In the genomic region with DNA sequence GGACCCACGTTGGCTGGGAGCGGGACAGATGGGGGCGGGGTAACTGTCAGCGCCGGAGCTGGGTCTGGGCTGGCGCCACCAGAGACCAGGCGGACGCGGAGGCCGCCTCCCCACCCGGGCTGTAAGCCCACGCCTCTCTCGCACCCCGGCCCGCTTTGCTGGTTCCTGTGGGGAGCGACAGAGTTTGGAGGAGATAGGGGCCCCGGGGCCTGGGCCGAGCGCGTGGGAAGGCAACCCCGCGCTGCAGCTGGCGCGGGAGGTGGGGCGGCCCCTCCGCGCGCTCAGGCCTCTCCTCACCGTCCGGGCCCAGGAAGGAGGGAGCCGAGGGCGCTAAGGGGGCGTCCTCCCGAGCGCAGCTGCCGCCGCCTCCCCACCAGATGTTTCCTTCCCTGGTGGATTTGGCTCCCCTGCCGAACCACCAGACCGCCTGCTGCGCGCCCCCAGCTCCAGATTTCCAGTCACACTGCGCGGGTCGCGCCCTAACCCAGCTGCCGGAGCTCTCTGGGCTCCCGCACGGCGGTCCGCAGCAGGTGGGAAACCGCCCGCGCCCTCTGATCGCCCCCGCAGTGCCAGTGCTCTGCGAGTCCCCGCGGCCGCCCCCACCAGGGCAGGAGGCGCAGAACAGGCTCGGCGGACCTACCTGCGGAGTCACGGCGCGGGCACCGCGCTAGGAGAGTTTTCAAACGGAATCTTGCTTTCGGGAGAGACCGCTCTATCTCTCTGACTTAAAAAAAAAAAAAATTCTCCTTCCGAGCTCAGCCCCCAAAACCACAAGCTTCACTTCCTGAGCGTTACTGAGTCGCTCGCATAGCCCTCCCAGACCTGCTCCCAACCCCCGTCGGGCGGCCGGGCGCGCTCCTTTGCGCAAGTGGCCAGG, we compare ENCODE assay signal across 8 cellular contexts. TPM values are rescaled to one million over a fixed set of nuclear protein-coding genes. Genes with fewer than 3 reads are reported as not detected.
DNase-seq lines count a peak whose midpoint lies in the region; ATAC-seq and TF ChIP-seq lines count a peak whose summit lies in the region.

No MANE protein-coding gene starts in this region.

- H3K27ac Mint-ChIP-seq in activated T-helper 17 cell treated with anti-CD3 and anti-CD28 coated beads, Interleukin-2, amount 50 U/mL, for 72 hours, result peak overlapping the region; percentile 98

- intact Hi-C loops in Panc1 (cut with micrococcal nuclease; ENCODE audit: unreplicated experiment) (no loop called here), heart left ventricle (cut with DNase I) (loop anchor here in 1 of 10 donors (10.0 kb wide), 1 partner anchor 339 kb away; no protein-coding TSS in a partner anchor)

- 1% methylated on average over 33 to 82 of the region's 82 CpGs for WGBS in heart left ventricle, 4 donors

- H3K4me1 ChIP-seq in Panc1 (ENCODE audit: control insufficient read depth, insufficient read depth, low read length) (peaks cover 2% of the 10 kb centered on the region; the same call in 1 of the 2 replicates), heart left ventricle (peaks cover 15 to 64% (median 54%) of the 10 kb centered on the region in 12 donors)

- H3K4me1 Mint-ChIP-seq in activated T-helper 17 cell treated with anti-CD3 and anti-CD28 coated beads, Interleukin-2, amount 50 U/mL, for 72 hours, result peaks cover 8% of the 10 kb centered on the region

- no peak for TF ChIP-seq POLR2A in heart left ventricle (IDR thresholded peaks at IDR 0.05)

- peak; percentile 52 for DNase-seq in Caki2 (ENCODE audit: low read depth)
- DNase-seq in Panc1 (ENCODE audit: low read depth, low spot score), result no peak
- peak in 4 of 5 donors; percentile 29 to 74 (median 40) for DNase-seq in heart left ventricle
- DNase-seq in skeletal muscle cell (ENCODE audit: low read depth), result no peak
- DNase-seq in cerebellar nuclear complex (lab: John Stamatoyannopoulos, UW), result no peak

- H3K27me3 ChIP-seq in Panc1 (ENCODE audit: control insufficient read depth, insufficient read depth, low read length) (peaks cover 8% of the 10 kb centered on the region), heart left ventricle (peaks cover 48 to 85% (median 62%) of the 10 kb centered on the region in 9 donors)

- no peaks in the 10 kb centered on the region for H3K9me3 Mint-ChIP-seq in activated T-helper 17 cell treated with anti-CD3 and anti-CD28 coated beads, Interleukin-2, amount 50 U/mL, for 72 hours

- H3K27ac ChIP-seq in Panc1 (ENCODE audit: low read length) (no peak overlapping the region), heart left ventricle (peak overlapping the region in 1 of 12 donors; percentile 80)

- no TSS peak for BruUV-seq in Panc1 (replicated peaks; lab: Mats Ljungman, UMichigan)

- ATAC-seq in GM19452 (IDR thresholded peaks at IDR 0.05; ENCODE audit: unreplicated experiment) (peak; percentile 57), HG03558 (IDR thresholded peaks at IDR 0.05; ENCODE audit: extremely low read depth, unreplicated experiment) (peak; percentile 26), Panc1 (peak; percentile 73), heart left ventricle (peak in 3 of 4 donors; percentile 12 to 56 (median 46))
- ATAC-seq in activated T-helper 17 cell treated with anti-CD3 and anti-CD28 coated beads, Interleukin-2, amount 50 U/mL, for 72 hours (replicated peaks), result peak; percentile 53

- no peaks in the 10 kb centered on the region for H3K36me3 ChIP-seq in Panc1 (ENCODE audit: control insufficient read depth, insufficient read depth, low read length)
- no peaks in the 10 kb centered on the region for H3K36me3 ChIP-seq in heart left ventricle

- no peaks in the 10 kb centered on the region for H3K9me3 ChIP-seq in Panc1 (ENCODE audit: control insufficient read depth, insufficient read depth, low read depth, low read length)
- H3K9me3 ChIP-seq in heart left ventricle, result no peaks in the 10 kb centered on the region

- peak; percentile 71 for TF ChIP-seq CTCF in Panc1 (IDR thresholded peaks at IDR 0.05)
- peak in 3 of 12 donors; percentile 15 to 29 (median 26) for TF ChIP-seq CTCF in heart left ventricle (IDR thresholded peaks at IDR 0.05)

- POLR2A ChIA-PET in Panc1 (lab: Charles Lee), result no interaction called here

- H3K4me3 ChIP-seq in Panc1 (ENCODE audit: low read depth in 2 of 2, low read length in 2 of 2) (peak overlapping the region; percentile 37 to 52), heart left ventricle (peak overlapping the region; percentile 37 to 81 (median 54)), skeletal muscle cell (ENCODE audit: low read depth, low read length) (peak overlapping the region; percentile 47)

- in situ Hi-C loops in Caki2 (cut with HindIII; ENCODE audit: low pct_unique_long_range_greater_than_20kb, low sequenced_read_pairs), result no loop called here
- in situ Hi-C loops in Panc1 (cut with HindIII; ENCODE audit: low pct_unique_long_range_greater_than_20kb, low sequenced_read_pairs), result no loop called here

- CTCF ChIA-PET in Panc1 (lab: Charles Lee), result interaction anchor here (0.6 to 0.7 kb wide), 2 partner anchors 22 to 88 kb away, joined by 3 to 5 read pairs; no protein-coding TSS in a partner anchor

- H3K4me3 Mint-ChIP-seq in activated T-helper 17 cell treated with anti-CD3 and anti-CD28 coated beads, Interleukin-2, amount 50 U/mL, for 72 hours, result peak overlapping the region; percentile 99

- H3K27me3 Mint-ChIP-seq in activated T-helper 17 cell treated with anti-CD3 and anti-CD28 coated beads, Interleukin-2, amount 50 U/mL, for 72 hours, result no peaks in the 10 kb centered on the region

- H3K36me3 Mint-ChIP-seq in activated T-helper 17 cell treated with anti-CD3 and anti-CD28 coated beads, Interleukin-2, amount 50 U/mL, for 72 hours (ENCODE audit: low read depth), result peaks cover 51% of the 10 kb centered on the region

RNA-seq across cellular contexts. Expression of a gene that starts 1.1 kb away (rescaled TPM):
- 1.4 and 3.8 TPM in 2 replicates for total RNA-seq in Caki2 (2014; rRNA removed; shearing (Covaris generic); ENCODE audit: low replicate concordance)
- 0.49 TPM for total RNA-seq in Panc1 (2021; ENCODE audit: unreplicated experiment)
- 0.13 TPM for polyA plus RNA-seq in Panc1 (2012; ENCODE audit: insufficient read length)
- total RNA-seq in activated T-helper 17 cell treated with anti-CD3 and anti-CD28 coated beads, Interleukin-2, amount 50 U/mL, for 72 hours, result 10 to 100 TPM; 33.0 to 38.6 TPM
- under 1 TPM in 7 of 9 donors, not detected in 2; 0.08 to 0.93 (median 0.26) TPM for total RNA-seq in heart left ventricle
- under 1 TPM; 0.04 to 0.12 TPM for polyA plus RNA-seq in heart left ventricle

Comparison
In these comparisons a context has a peak if more than half of its experiments do, and no peak if none do; other contexts are left out.
1. DNase-seq: peak in Caki2 (single experiment) and heart left ventricle (4 of 5); none in Panc1 (single experiment), skeletal muscle cell (single experiment) and cerebellar nuclear complex (0 of 2).
2. Peak in every context shown above with its lines, with median percentiles within 50 percentile points of each other: ATAC-seq and H3K4me3 ChIP-seq.